In the genomic region with DNA sequence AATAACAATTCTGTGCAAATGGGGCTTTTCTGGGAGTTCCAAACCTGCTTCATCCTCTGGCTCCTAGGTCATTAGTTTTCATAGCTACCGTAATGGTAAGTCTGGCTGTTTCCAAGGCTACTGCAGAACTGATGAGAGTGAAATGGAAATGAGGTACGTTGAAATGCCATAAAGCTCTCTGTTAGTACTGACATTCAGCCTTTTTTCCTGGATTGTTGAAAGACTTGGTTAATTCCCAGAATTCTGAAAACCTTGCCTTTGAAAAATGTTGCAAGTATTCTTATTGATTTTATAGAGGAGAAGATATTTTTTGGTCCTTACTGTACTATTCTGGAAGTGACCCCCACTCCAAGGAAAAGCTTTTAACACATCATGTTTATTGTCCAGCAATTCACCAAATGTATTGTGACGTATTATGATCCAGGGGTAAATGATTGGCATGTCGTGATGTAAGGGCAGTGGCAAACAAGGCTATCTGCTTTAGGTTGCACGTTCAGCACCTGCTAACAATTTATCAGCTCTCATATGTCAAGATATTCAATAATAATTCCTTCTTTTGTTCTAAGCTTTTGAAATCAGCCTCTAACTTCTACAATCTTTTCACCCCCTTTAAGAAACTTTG, we compare ENCODE assay signal across 23 cellular contexts.
DNase-seq lines count a peak whose midpoint lies in the region; ATAC-seq, FAIRE-seq and TF ChIP-seq lines count a peak whose summit lies in the region.
"Had no signal": no experiment of that assay in that cellular context is flagged by ENCODE, and none has a peak within 500 bp of the region (broad histone marks: within the 10 kb centered on the region; RNA-seq: fewer than 3 reads in every experiment).

No MANE protein-coding gene starts in this region.

- H3K9me3 ChIP-seq in H1 (ENCODE audit: insufficient read depth in 2 of 2, low read depth in 1 of 2, low read length in 1 of 2) (no peaks in the 10 kb centered on the region), esophagus muscularis mucosa (no peaks in the 10 kb centered on the region), neural progenitor cell (ENCODE audit: low read depth) (no peaks in the 10 kb centered on the region)
- H3K9me3 ChIP-seq: BLaER1 treated with 17β-estradiol and CSF1 and Interleukin-3, amounts not matched to agents 10 nM and 100 nM; Caco-2 had no signal

- POLR2A ChIA-PET in H1 (lab: Charles Lee; ENCODE audit: partially characterized antibody), result no interaction called here

- H2AFZ ChIP-seq in H1 (ENCODE audit: low read length) (0 out of 2 replicates have a peak overlapping the region, but pooled peaks have one; percentile 25), neural progenitor cell (replicated peaks) (peak overlapping the region; percentile 59)

- H3K4me3 Mint-ChIP-seq in neural progenitor cell, result no peak overlapping the region
- H3K4me3 Mint-ChIP-seq: B cell; CD4-positive, alpha-beta T cell; CD8-positive, alpha-beta T cell had no signal

- ATAC-seq in HG03521 (IDR thresholded peaks at IDR 0.05; ENCODE audit: unreplicated experiment), result no peak
- ATAC-seq: CD8-positive, alpha-beta T cell had no signal

- H3K9ac ChIP-seq in H1 (replicated peaks in 1 of 4; ENCODE audit: extremely low read depth in 1 of 4, low read depth in 3 of 4, low read length in 3 of 4) (no peak overlapping the region), neural progenitor cell (no peak overlapping the region)
- H3K9ac ChIP-seq: BLaER1 treated with 17β-estradiol and CSF1 and Interleukin-3, amounts not matched to agents 10 nM and 100 nM had no signal

- H4K8ac ChIP-seq in H1 (ENCODE audit: extremely low read depth, insufficient read depth, low read length), result no peak overlapping the region

- peaks cover 2% of the 10 kb centered on the region for H3K27me3 Mint-ChIP-seq in neural progenitor cell (ENCODE audit: insufficient read depth, low read depth)

- no peak for TF ChIP-seq EP300 in H1 (IDR thresholded peaks at IDR 0.05; ENCODE audit: borderline replicate concordance in 1 of 2, low read depth in 2 of 2, low read length in 2 of 2)
- TF ChIP-seq EP300 in esophagus muscularis mucosa (IDR thresholded peaks at IDR 0.05), result no peak

- WGBS in H1 (ENCODE audit: extremely low coverage in 1 of 2, insufficient coverage in 1 of 2, insufficient read length in 1 of 2, insufficient replicate concordance in 2 of 2, low coverage in 1 of 2, low lambda C conversion rate in 2 of 2, missing lambda C conversion rate in 1 of 2), 2 experiments, result 91% methylated on average over 5 of the region's 5 CpGs; no CpG with 5 or more reads in 1 of the 2 experiments
- WGBS in esophagus muscularis mucosa, result 84% methylated on average over 5 of the region's 5 CpGs

- H3K18ac ChIP-seq in H1 (ENCODE audit: extremely low read depth, low read length), result no peak overlapping the region

- H4K91ac ChIP-seq in H1 (replicated peaks; ENCODE audit: insufficient read length, low read length), result no peak overlapping the region

- no peak overlapping the region for H3K56ac ChIP-seq in H1 (replicated peaks; ENCODE audit: insufficient read length, low read depth, low read length)

- H3K36me3 ChIP-seq in H1 (ENCODE audit: control insufficient read depth in 2 of 4, insufficient read depth in 4 of 4, low read length in 3 of 4), result no peaks in the 10 kb centered on the region
- H3K36me3 ChIP-seq in esophagus muscularis mucosa, result no peaks in the 10 kb centered on the region
- no peaks in the 10 kb centered on the region for H3K36me3 ChIP-seq in neural progenitor cell
- H3K36me3 ChIP-seq: BLaER1 treated with 17β-estradiol and CSF1 and Interleukin-3, amounts not matched to agents 10 nM and 100 nM had no signal

- H3K79me1 ChIP-seq in H1 (ENCODE audit: low read depth, low read length), result no peaks in the 10 kb centered on the region

- H3K4me1 ChIP-seq in H1 (replicated peaks in 1 of 4; ENCODE audit: control insufficient read depth in 3 of 4, insufficient read depth in 4 of 4, low read length in 3 of 4) (no peaks in the 10 kb centered on the region), esophagus muscularis mucosa (no peaks in the 10 kb centered on the region), neural progenitor cell (no peaks in the 10 kb centered on the region)
- H3K4me1 ChIP-seq: BLaER1 treated with 17β-estradiol and CSF1 and Interleukin-3, amounts not matched to agents 10 nM and 100 nM; Caco-2 had no signal

- H3K79me2 ChIP-seq in H1 (ENCODE audit: control insufficient read depth in 1 of 2, insufficient read depth in 2 of 2, low read length in 2 of 2) (no peaks in the 10 kb centered on the region), neural progenitor cell (ENCODE audit: low read depth) (no peaks in the 10 kb centered on the region)

- H3K23ac ChIP-seq in H1 (ENCODE audit: insufficient read length), result no peak overlapping the region

- no peaks in the 10 kb centered on the region for H3F3A ChIP-seq in neural progenitor cell (ENCODE audit: low read depth)

- H3K4me2 ChIP-seq in H1 (ENCODE audit: insufficient read depth in 1 of 2, low read depth in 2 of 2, low read length in 2 of 2) (no peak overlapping the region), neural progenitor cell (no peak overlapping the region)
- H3K4me2 ChIP-seq: BLaER1 treated with 17β-estradiol and CSF1 and Interleukin-3, amounts not matched to agents 10 nM and 100 nM had no signal

- H3K9me3 Mint-ChIP-seq in neural progenitor cell, result no peaks in the 10 kb centered on the region
- H3K9me3 Mint-ChIP-seq: CD4-positive, alpha-beta T cell; CD8-positive, alpha-beta T cell had no signal

- no peak overlapping the region for H2BK5ac ChIP-seq in H1 (ENCODE audit: low read depth, low read length)

- no peak overlapping the region for H2BK12ac ChIP-seq in H1 (ENCODE audit: low read depth, low read length)

- no peak overlapping the region for H2BK15ac ChIP-seq in H1 (ENCODE audit: low read length)

- no peaks in the 10 kb centered on the region for H3K36me3 Mint-ChIP-seq in neural progenitor cell
- H3K36me3 Mint-ChIP-seq: CD8-positive, alpha-beta T cell had no signal

- DNase-seq in NCI-H748 (lab: John Stamatoyannopoulos, UW; ENCODE audit: unreplicated experiment) (peak; percentile 13), NCI-H748 treated with DMSO at 0.1 percent for 48 hours (lab: John Stamatoyannopoulos, UW) (no peak), H1 (ENCODE audit: low read depth in 1 of 2, low spot score in 2 of 2) (no peak), esophagus muscularis mucosa (ENCODE audit: extremely low spot score) (peak; percentile 57), neural progenitor cell (ENCODE audit: low spot score) (no peak), Ammon's horn (ENCODE audit: low spot score) (no peak)
- DNase-seq: 8988T; ACHN; Caco-2; Calu3; CD4-positive, alpha-beta T cell; CD8-positive, alpha-beta T cell; DMS79 treated with DMSO at 0.1 percent for 48 hours; GF-D8 had no signal

- H4K20me1 ChIP-seq in H1 (replicated peaks in 1 of 2; ENCODE audit: control insufficient read depth in 1 of 2, insufficient read depth in 2 of 2, low read length in 2 of 2), result no peaks in the 10 kb centered on the region
- H4K20me1 ChIP-seq in neural progenitor cell (ENCODE audit: low read depth), result no peaks in the 10 kb centered on the region
- H4K20me1 ChIP-seq: BLaER1 treated with 17β-estradiol and CSF1 and Interleukin-3, amounts not matched to agents 10 nM and 100 nM had no signal

- TF ChIP-seq CTCF in H1 (IDR thresholded peaks at IDR 0.05; ENCODE audit: control extremely low read depth in 1 of 3, insufficient read depth in 1 of 3, low read depth in 1 of 3, low read length in 3 of 3), result no peak
- TF ChIP-seq CTCF in esophagus muscularis mucosa (IDR thresholded peaks at IDR 0.05), result no peak
- TF ChIP-seq CTCF in neural progenitor cell (IDR thresholded peaks at IDR 0.05), result no peak

- TF ChIP-seq RAD21 in H1 (IDR thresholded peaks at IDR 0.05 in 1 of 2, conservative IDR thresholded peaks at IDR 0.05 in 1 of 2; ENCODE audit: low read depth in 2 of 2, low read length in 2 of 2), result no peak

- no peak overlapping the region for H3K14ac ChIP-seq in H1 (ENCODE audit: insufficient read length)

- H3K27ac ChIP-seq in H1 (ENCODE audit: low read depth, low read length) (no peak overlapping the region), esophagus muscularis mucosa (replicated peaks in 1 of 4) (no peak overlapping the region), neural progenitor cell (no peak overlapping the region)
- H3K27ac ChIP-seq: BLaER1 treated with 17β-estradiol and CSF1 and Interleukin-3, amounts not matched to agents 10 nM and 100 nM; C4-2B had no signal

- no peak overlapping the region for H3K4ac ChIP-seq in H1 (replicated peaks; ENCODE audit: insufficient read length, low read depth, low read length)

- no peaks in the 10 kb centered on the region for H3K23me2 ChIP-seq in H1 (ENCODE audit: low read depth, low read length)

- CTCF ChIA-PET in H1 (lab: Charles Lee; ENCODE audit: partially characterized antibody), result interaction anchor here (1.1 to 2.1 kb wide), 3 partner anchors 14 to 22 kb away, joined by 4 to 7 read pairs (median 5); no protein-coding TSS in a partner anchor

- H3K4me3 ChIP-seq in H1 (ENCODE audit: extremely low read depth in 1 of 4, insufficient read depth in 2 of 4, low read depth in 3 of 4, low read length in 4 of 4) (no peak overlapping the region), esophagus muscularis mucosa (no peak overlapping the region), neural progenitor cell (no peak overlapping the region)
- H3K4me3 ChIP-seq: BLaER1 treated with 17β-estradiol and CSF1 and Interleukin-3, amounts not matched to agents 10 nM and 100 nM had no signal

- no peak for TF ChIP-seq POLR2A in H1 (IDR thresholded peaks at IDR 0.05; ENCODE audit: control extremely low read depth in 1 of 2, low read depth in 2 of 2, low read length in 2 of 2)
- TF ChIP-seq POLR2A in esophagus muscularis mucosa (IDR thresholded peaks at IDR 0.05; ENCODE audit: low read depth), result no peak

- no peaks in the 10 kb centered on the region for H3K27me3 ChIP-seq in H1 (replicated peaks in 1 of 4; ENCODE audit: control insufficient read depth in 3 of 4, extremely low read depth in 1 of 4, insufficient read depth in 3 of 4, low read length in 3 of 4)
- no peaks in the 10 kb centered on the region for H3K27me3 ChIP-seq in esophagus muscularis mucosa
- H3K27me3 ChIP-seq in neural progenitor cell, result no peaks in the 10 kb centered on the region
- H3K27me3 ChIP-seq: BLaER1 treated with 17β-estradiol and CSF1 and Interleukin-3, amounts not matched to agents 10 nM and 100 nM had no signal

- intact Hi-C loops in esophagus muscularis mucosa (cut with DNase I), result no loop called here

- H4K5ac ChIP-seq in H1 (ENCODE audit: insufficient read length, low read depth, low read length), result no peak overlapping the region

- FAIRE-seq in H1 (lab: Jason Lieb, UNC), result no peak
- FAIRE-seq: A204.1, D721Med, G401.6, GM12891, GM19239 had no signal

- peaks cover 3% of the 10 kb centered on the region for H3K4me1 Mint-ChIP-seq in neural progenitor cell
- H3K4me1 Mint-ChIP-seq: B cell had no signal

- H2BK20ac ChIP-seq in H1 (ENCODE audit: low read length), result no peak overlapping the region

- no peak overlapping the region for H2BK120ac ChIP-seq in H1 (replicated peaks; ENCODE audit: low read depth, low read length)

- H3K27ac Mint-ChIP-seq in neural progenitor cell, result no peak overlapping the region
- H3K27ac Mint-ChIP-seq: B cell; CD4-positive, alpha-beta T cell; CD8-positive, alpha-beta T cell had no signal

- H2AK5ac ChIP-seq in H1 (ENCODE audit: low read depth, low read length), result no peak overlapping the region

TF ChIP-seq in H1, 55 proteins besides CTCF, POLR2A, EP300 and RAD21 (continues in another document):
- TF ChIP-seq TBP (IDR thresholded peaks at IDR 0.05; ENCODE audit: low read depth, low read length) (no peak), RXRA (IDR thresholded peaks at IDR 0.05; ENCODE audit: insufficient read depth, low read depth, low read length) (no peak)

Comparison
In these comparisons a context has a peak if more than half of its experiments do, and no peak if none do; other contexts are left out.
1. DNase-seq: peak in NCI-H748 (single experiment) and esophagus muscularis mucosa (single experiment); none in NCI-H748 treated with DMSO at 0.1 percent for 48 hours (single experiment), H1 (0 of 2), neural progenitor cell (single experiment) and Ammon's horn (single experiment).